In genomic region chr2:181955010-181955409, GRCh38 we compare ENCODE assay signal across 14 cellular contexts. TPM values are rescaled to one million over a fixed set of nuclear protein-coding genes. Genes with fewer than 3 reads are reported as not detected.
DNase-seq lines count a peak whose midpoint lies in the region; ATAC-seq, FAIRE-seq and TF ChIP-seq lines count a peak whose summit lies in the region.
"Had no signal": no experiment of that assay in that cellular context is flagged by ENCODE, and none has a peak within 500 bp of the region (broad histone marks: within the 10 kb centered on the region; RNA-seq: fewer than 3 reads in every experiment).

No MANE protein-coding gene starts in this region.

- peaks cover 46% of the 10 kb centered on the region for H3K4me1 Mint-ChIP-seq in Calu3 (ENCODE audit: low read depth, unreplicated experiment)

- 4% methylated on average over 1 of the region's 1 CpG for WGBS in K562 (ENCODE audit: insufficient coverage, low coverage, missing lambda C conversion rate)
- WGBS in right lobe of liver (ENCODE audit: insufficient coverage, low coverage, low lambda C conversion rate, missing lambda C conversion rate) = 47% methylated on average over 1 of the region's 1 CpG

- H3K9ac ChIP-seq in Karpas-422 (ENCODE audit: low read length) = no peak overlapping the region
- no peak overlapping the region for H3K9ac ChIP-seq in K562 (ENCODE audit: insufficient read depth in 1 of 2, low read depth in 2 of 2, low read length in 2 of 2)

- TF ChIP-seq CTCF in Calu3 (IDR thresholded peaks at IDR 0.05; ENCODE audit: unreplicated experiment) = no peak
- no peak for TF ChIP-seq CTCF in K562 (IDR thresholded peaks at IDR 0.05 in 2 of 3, conservative IDR thresholded peaks at IDR 0.05 in 1 of 3; ENCODE audit: insufficient read depth in 2 of 3, low read depth in 1 of 3, low read length in 3 of 3)
- TF ChIP-seq CTCF in right lobe of liver (IDR thresholded peaks at IDR 0.05) = no peak

- DNase-seq in Calu3 (no peak), Karpas-422 (no peak), K562 (ENCODE audit: extremely low read depth in 1 of 4, low spot score in 3 of 4) (no peak), right lobe of liver (no peak), left ventricle myocardium superior (no peak), epidermal melanocyte (ENCODE audit: insufficient read length, low spot score) (no peak), NCI-H1417 treated with DMSO at 0.1 percent for 48 hours (lab: John Stamatoyannopoulos, UW) (no peak)
- DNase-seq in activated CD4-positive, alpha-beta T cell treated with anti-CD3 and anti-CD28 coated beads for 48 hours = no peak
- DNase-seq: activated naive CD8-positive, alpha-beta T cell treated with anti-CD3 and anti-CD28 coated beads for 36 hours; Caco-2; NCI-H345 had no signal

- no peak for ATAC-seq in K562
- no peak for ATAC-seq in right lobe of liver
- ATAC-seq in left ventricle myocardium superior = no peak

- intact Hi-C loops in Calu3 (cut with micrococcal nuclease; ENCODE audit: unreplicated experiment) (no loop called here), K562 (cut with micrococcal nuclease) (loop anchor here (5.0 kb wide), 1 partner anchor 122 kb away; no protein-coding TSS in a partner anchor), right lobe of liver (cut with DNase I) (no loop called here), left ventricle myocardium superior (cut with micrococcal nuclease) (loop anchor here (10.0 kb wide), 1 partner anchor 210 kb away; no protein-coding TSS in a partner anchor)

- peak overlapping the region; percentile 80 for H3K27ac Mint-ChIP-seq in Calu3 (ENCODE audit: unreplicated experiment)
- H3K27ac Mint-ChIP-seq: activated naive CD8-positive, alpha-beta T cell treated with anti-CD3 and anti-CD28 coated beads for 36 hours; stimulated activated naive CD8-positive, alpha-beta T cell treated with anti-CD3 and anti-CD28 coated beads, Interleukin-15, Interleukin-2, amounts not matched to agents 100 ng/mL and 50 ng/mL, for 24 hours had no signal

- no peaks in the 10 kb centered on the region for H3K36me3 ChIP-seq in Karpas-422 (ENCODE audit: insufficient read depth, low read length)
- H3K36me3 ChIP-seq in K562 (ENCODE audit: control insufficient read depth, insufficient read depth, low read length) = no peaks in the 10 kb centered on the region
- H3K36me3 ChIP-seq in right lobe of liver = no peaks in the 10 kb centered on the region

- H2AFZ ChIP-seq in Karpas-422 (ENCODE audit: low read length) (peak overlapping the region; percentile 73; the same call in 1 of the 2 replicates), K562 (ENCODE audit: low read depth, low read length) (peak overlapping the region; percentile 92)

- H4K20me1 ChIP-seq in Karpas-422 (ENCODE audit: insufficient read depth, low read depth, low read length) = no peaks in the 10 kb centered on the region
- H4K20me1 ChIP-seq in K562 (replicated peaks; ENCODE audit: control insufficient read depth, insufficient read depth, low read length) = no peaks in the 10 kb centered on the region

- peaks cover under 1% of the 10 kb centered on the region for H3K36me3 Mint-ChIP-seq in Calu3 (ENCODE audit: insufficient read depth, unreplicated experiment)
- H3K36me3 Mint-ChIP-seq: activated naive CD8-positive, alpha-beta T cell treated with anti-CD3 and anti-CD28 coated beads for 36 hours had no signal

- H3K4me1 ChIP-seq in Karpas-422 (ENCODE audit: low read length) = peaks cover 3% of the 10 kb centered on the region
- no peaks in the 10 kb centered on the region for H3K4me1 ChIP-seq in K562 (replicated peaks in 1 of 2; ENCODE audit: control insufficient read depth in 2 of 2, insufficient read depth in 2 of 2, low read length in 2 of 2)
- peaks cover 0 to 3% (median 0%) of the 10 kb centered on the region in 4 donors for H3K4me1 ChIP-seq in right lobe of liver

- H3K27ac ChIP-seq in Karpas-422 (ENCODE audit: low read length) (no peak overlapping the region), K562 (ENCODE audit: extremely low read depth, low read depth, low read length) (peak overlapping the region; percentile 50; the same call in 1 of the 3 replicates), right lobe of liver (peak overlapping the region in 2 of 3 donors; percentile 35 to 56)

- POLR2A ChIA-PET in K562 (lab: Yijun Ruan, JAX) = interaction anchor here (1.3 kb wide), 1 partner anchor 8 kb away, joined by 3 read pairs; no protein-coding TSS in a partner anchor

- H3K27me3 Mint-ChIP-seq in Calu3 (ENCODE audit: unreplicated experiment) = no peaks in the 10 kb centered on the region

- H3K79me2 ChIP-seq in Karpas-422 (ENCODE audit: low read length) (no peaks in the 10 kb centered on the region), K562 (ENCODE audit: control insufficient read depth, insufficient read depth, low read length) (no peaks in the 10 kb centered on the region)

- CTCF ChIA-PET in Calu3 (lab: Charles Lee) = interaction anchor here (0.8 kb wide), 1 partner anchor 123 kb away, joined by 3 read pairs; no protein-coding TSS in a partner anchor
- CTCF ChIA-PET in K562 (lab: Yijun Ruan, JAX; ENCODE audit: low intra/inter-chr PET ratio) = interaction anchor here (1.1 kb wide), 1 partner anchor 211 kb away, joined by 3 read pairs; no protein-coding TSS in a partner anchor

- H3K9me3 Mint-ChIP-seq in Calu3 (ENCODE audit: low read depth, unreplicated experiment) = no peaks in the 10 kb centered on the region
- H3K9me3 Mint-ChIP-seq: activated naive CD8-positive, alpha-beta T cell treated with anti-CD3 and anti-CD28 coated beads for 36 hours; neural crest cell; stimulated activated naive CD8-positive, alpha-beta T cell treated with anti-CD3 and anti-CD28 coated beads, Interleukin-15, Interleukin-2, amounts not matched to agents 100 ng/mL and 50 ng/mL, for 24 hours had no signal

- H3K4me2 ChIP-seq in Karpas-422 (ENCODE audit: low read depth, low read length, poor library complexity, severe bottlenecking) (no peak overlapping the region), K562 (ENCODE audit: insufficient read depth, low read length) (no peak overlapping the region)

- FAIRE-seq in K562 (lab: Jason Lieb, UNC) = no peak

- BruUV-seq in Calu3 (replicated peaks; lab: Mats Ljungman, UMichigan) (no TSS peak), K562 (replicated peaks; lab: Mats Ljungman, UMichigan) (no TSS peak)

- in situ Hi-C loops in K562 (cut with MboI) = no loop called here

- H3K4me3 ChIP-seq in Karpas-422 (ENCODE audit: low read length) (no peak overlapping the region), K562 (no peak overlapping the region), right lobe of liver (peak overlapping the region in 2 of 3 donors; percentile 30 to 34)

- no peak for TF ChIP-seq RAD21 in K562 (CRISPR knock-in tag; conservative IDR thresholded peaks at IDR 0.05 in 1 of 2, IDR thresholded peaks at IDR 0.05 in 1 of 2)

- no peak for TF ChIP-seq POLR2A in K562 (conservative IDR thresholded peaks at IDR 0.05)
- TF ChIP-seq POLR2A in right lobe of liver (IDR thresholded peaks at IDR 0.05) = no peak

- no peaks in the 10 kb centered on the region for H3K27me3 ChIP-seq in Karpas-422 (ENCODE audit: low read length)
- no peaks in the 10 kb centered on the region for H3K27me3 ChIP-seq in K562 (ENCODE audit: control insufficient read depth in 2 of 2, insufficient read depth in 2 of 2, low read length in 2 of 2)
- H3K27me3 ChIP-seq in right lobe of liver = no peaks in the 10 kb centered on the region

- no peak overlapping the region for H3K4me3 Mint-ChIP-seq in Calu3 (ENCODE audit: low read depth, unreplicated experiment)
- H3K4me3 Mint-ChIP-seq: activated naive CD8-positive, alpha-beta T cell treated with anti-CD3 and anti-CD28 coated beads for 36 hours had no signal

- TF ChIP-seq EP300 in K562 (IDR thresholded peaks at IDR 0.05; ENCODE audit: low read length) = no peak

- H3K9me1 ChIP-seq in K562 (ENCODE audit: control insufficient read depth, insufficient read depth, low read length) = no peaks in the 10 kb centered on the region

- H3K9me3 ChIP-seq in Karpas-422 (ENCODE audit: low read length) = no peaks in the 10 kb centered on the region
- H3K9me3 ChIP-seq in K562 (replicated peaks; ENCODE audit: control insufficient read depth, insufficient read depth, low read depth, low read length) = no peaks in the 10 kb centered on the region
- H3K9me3 ChIP-seq in right lobe of liver = no peaks in the 10 kb centered on the region
- H3K9me3 ChIP-seq: Caco-2 had no signal

- no peaks in the 10 kb centered on the region for H3K9me2 ChIP-seq in Karpas-422 (replicated peaks; ENCODE audit: insufficient read depth, low read length)

TF ChIP-seq in K562, 482 proteins besides CTCF, POLR2A, EP300 and RAD21 (continues in another document):
- 0 out of 2 replicates have a peak, but pooled peaks have one; percentile 9 for TF ChIP-seq ARID1B (IDR thresholded peaks at IDR 0.05)
- no peak for TF ChIP-seq KAT2B (IDR thresholded peaks at IDR 0.05; ENCODE audit: low read depth, low read length)
- TF ChIP-seq JUND (IDR thresholded peaks at IDR 0.05; ENCODE audit: borderline replicate concordance, low read depth, low read length) = no peak
- peak; percentile 52; the same call in 1 of the 3 replicates for TF ChIP-seq JUND (tag; IDR thresholded peaks at IDR 0.05; ENCODE audit: borderline replicate concordance, low read depth, low read length)

RNA-seq across cellular contexts. Expression of gene PPP1R1C, which starts 30.6 kb away (rescaled TPM):
- 2.0 and 2.7 TPM in 2 replicates for total RNA-seq in Calu3 (2022)
- total RNA-seq in Karpas-422 (2014; rRNA removed; shearing (Covaris generic); ENCODE audit: low replicate concordance) = not detected in 2 replicates
- total RNA-seq in K562 (2011; cell fraction: chromatin; rRNA removed; ENCODE audit: low replicate concordance) = 2.3 TPM in 1 of 2 replicates, not detected in the other
- total RNA-seq in K562 (2011; cell fraction: nucleolus; rRNA removed) = not detected in 2 replicates
- not detected in 2 replicates for total RNA-seq in K562 (2011; cell fraction: nucleoplasm; rRNA removed)
- not detected in 2 replicates for total RNA-seq in K562 (2014; rRNA removed)
- total RNA-seq in K562 (2014; rRNA removed; fragmentation: Illumina TruSeq; extraction: Trizol) = 0.40 and 0.77 TPM in 2 replicates
- total RNA-seq in K562 (2015; rRNA removed; fragmentation: Illumina TruSeq; extraction: Trizol) = 0.62 TPM in 1 of 2 replicates, not detected in the other
- not detected in 2 replicates for total RNA-seq in K562 (2021)
- 0.13 and 0.14 TPM in 2 replicates for polyA plus RNA-seq in K562 (2011; rRNA removed)
- 0.13 TPM in 1 of 2 replicates, not detected in the other for polyA plus RNA-seq in K562 (2011; cell fraction: cytosol; rRNA removed)
- not detected in 2 replicates for polyA plus RNA-seq in K562 (2011; cell fraction: nucleus; rRNA removed)
- polyA plus RNA-seq in K562 (2012) = 0.10 and 1.0 TPM in 2 replicates
- 0.59 TPM in 1 of 2 replicates, not detected in the other for polyA plus RNA-seq in K562 (2014; fragmentation: Illumina TruSeq; extraction: Trizol)
- polyA plus RNA-seq in K562 (2014; fragmentation: Nextera tagmentation; extraction: Ambion mirVana) = under 1 TPM; 0.24 to 0.64 TPM
- polyA plus RNA-seq in K562 (2014; rRNA removed) = 0.09 TPM in 1 of 2 replicates, not detected in the other
- not detected in 2 replicates for polyA minus RNA-seq in K562 (2011; rRNA and poly(A)+ RNA removed)
- polyA minus RNA-seq in K562 (2011; cell fraction: cytosol; rRNA and poly(A)+ RNA removed) = not detected in 2 replicates
- polyA minus RNA-seq in K562 (2011; cell fraction: nucleus; rRNA and poly(A)+ RNA removed) = not detected in 2 replicates
- total RNA-seq in right lobe of liver = 10 to 100 TPM in 2 of 6 experiments, 1 to 10 TPM in 4; 1.8 to 22.2 (median 8.8) TPM
- 25.2 TPM for total RNA-seq in left ventricle myocardium superior
- total RNA-seq: activated CD8-positive, alpha-beta memory T cell treated with anti-CD3 and anti-CD28 coated beads for 36 hours; activated naive CD8-positive, alpha-beta T cell treated with anti-CD3 and anti-CD28 coated beads for 36 hours had no signal

Comparison
In these comparisons a context has a peak if more than half of its experiments do, and no peak if none do; other contexts are left out.
1. H3K4me3 ChIP-seq: peak in right lobe of liver (2 of 3); none in Karpas-422 (single experiment) and K562 (single experiment).
2. intact Hi-C loops: an anchor here in K562 (5.0 kb wide) and left ventricle myocardium superior (10.0 kb wide); none called in Calu3 and right lobe of liver.